ENCODE assay signal across 27 cellular contexts in genomic region chr5:15550502-15551115, GRCh38. TPM values are rescaled to one million over a fixed set of nuclear protein-coding genes. Genes with fewer than 3 reads are reported as not detected.
DNase-seq lines count a peak whose midpoint lies in the region; ATAC-seq, FAIRE-seq and TF ChIP-seq lines count a peak whose summit lies in the region.
"Had no signal": no experiment of that assay in that cellular context is flagged by ENCODE, and none has a peak within 500 bp of the region (broad histone marks: within the 10 kb centered on the region; RNA-seq: fewer than 3 reads in every experiment).

No MANE protein-coding gene starts in this region.

- H3K4me1 Mint-ChIP-seq in GM23338, result peaks cover 71% of the 10 kb centered on the region
- H3K4me1 Mint-ChIP-seq: activated naive CD8-positive, alpha-beta T cell treated with anti-CD3 and anti-CD28 coated beads, Interleukin-2, amount 10 ng/mL, durations not matched to agents 7 days and 5 days; memory B cell; stimulated activated naive B cell treated with anti-CD40 and anti-IgM and Interleukin-4, amounts not matched to agents 10 μg/mL and 1 μg/mL and 100 μg/mL, for 72 hours had no signal

- H3K27me3 ChIP-seq in GM23338 (ENCODE audit: insufficient read depth) (no peaks in the 10 kb centered on the region), bronchial epithelial cell (ENCODE audit: control insufficient read depth, insufficient read depth, low read length) (no peaks in the 10 kb centered on the region), left lung (no peaks in the 10 kb centered on the region)

- TF ChIP-seq CTCF in GM23338 (conservative IDR thresholded peaks at IDR 0.05; ENCODE audit: low read depth in 2 of 2), result no peak
- TF ChIP-seq CTCF in bronchial epithelial cell (IDR thresholded peaks at IDR 0.05; ENCODE audit: insufficient read depth, low read length, severe bottlenecking), result no peak
- no peak for TF ChIP-seq CTCF in fibroblast of mammary gland (conservative IDR thresholded peaks at IDR 0.05; ENCODE audit: control insufficient read depth, insufficient read depth, low read depth, low read length)
- no peak for TF ChIP-seq CTCF in left lung (IDR thresholded peaks at IDR 0.05)

- no peak for FAIRE-seq in bronchial epithelial cell (lab: Jason Lieb, UNC)
- FAIRE-seq: HTR-8/SVneo, kidney had no signal

- H3K27me3 Mint-ChIP-seq in GM23338 (ENCODE audit: insufficient read depth, low read depth, poor library complexity), result peaks cover 9% of the 10 kb centered on the region
- H3K27me3 Mint-ChIP-seq: activated naive CD8-positive, alpha-beta T cell treated with anti-CD3 and anti-CD28 coated beads, Interleukin-2, amount 10 ng/mL, durations not matched to agents 7 days and 5 days; memory B cell; stimulated activated naive B cell treated with anti-CD40 and anti-IgM and Interleukin-4, amounts not matched to agents 10 μg/mL and 1 μg/mL and 100 μg/mL, for 72 hours had no signal

- no peak overlapping the region for H3K27ac Mint-ChIP-seq in GM23338
- H3K27ac Mint-ChIP-seq: activated CD8-positive, alpha-beta T cell treated with anti-CD3 and anti-CD28 coated beads, Interleukin-2, amount 10 ng/mL, durations not matched to agents 7 days and 5 days; activated naive CD8-positive, alpha-beta T cell treated with anti-CD3 and anti-CD28 coated beads, Interleukin-2, amount 10 ng/mL, durations not matched to agents 7 days and 5 days; memory B cell; stimulated activated naive B cell treated with anti-CD40 and anti-IgM and Interleukin-4, amounts not matched to agents 10 μg/mL and 1 μg/mL and 100 μg/mL, for 72 hours; T-helper 1 cell treated with Interleukin-12 subunit alpha and Interleukin-12 subunit beta and Interleukin-4 antibody, amounts not matched to agents 30 μg/mL and 1 μg/mL, for 36 hours had no signal

- H2AFZ ChIP-seq in GM23338, result no peak overlapping the region

- H3K4me2 ChIP-seq in GM23338, result peak overlapping the region; percentile 58

- H3K9me3 Mint-ChIP-seq in GM23338, result peaks cover 31% of the 10 kb centered on the region

- peaks cover 20% of the 10 kb centered on the region for H3K79me2 ChIP-seq in GM23338 (replicated peaks; ENCODE audit: insufficient read depth)

- no peak overlapping the region for H3K4me3 Mint-ChIP-seq in GM23338
- H3K4me3 Mint-ChIP-seq: activated CD8-positive, alpha-beta T cell treated with anti-CD3 and anti-CD28 coated beads, Interleukin-2, amount 10 ng/mL, durations not matched to agents 7 days and 5 days; activated naive CD8-positive, alpha-beta T cell treated with anti-CD3 and anti-CD28 coated beads, Interleukin-2, amount 10 ng/mL, durations not matched to agents 7 days and 5 days; memory B cell; neural crest cell; stimulated activated naive B cell treated with anti-CD40 and anti-IgM and Interleukin-4, amounts not matched to agents 10 μg/mL and 1 μg/mL and 100 μg/mL, for 72 hours; T-helper 1 cell treated with Interleukin-12 subunit alpha and Interleukin-12 subunit beta and Interleukin-4 antibody, amounts not matched to agents 30 μg/mL and 1 μg/mL, for 36 hours had no signal

- peaks cover 37% of the 10 kb centered on the region for H3K36me3 Mint-ChIP-seq in GM23338 (ENCODE audit: low read depth)
- H3K36me3 Mint-ChIP-seq: activated naive CD8-positive, alpha-beta T cell treated with anti-CD3 and anti-CD28 coated beads, Interleukin-2, amount 10 ng/mL, durations not matched to agents 7 days and 5 days; memory B cell; stimulated activated naive B cell treated with anti-CD40 and anti-IgM and Interleukin-4, amounts not matched to agents 10 μg/mL and 1 μg/mL and 100 μg/mL, for 72 hours had no signal

- H4K20me1 ChIP-seq in GM23338 (replicated peaks; ENCODE audit: insufficient read depth), result no peaks in the 10 kb centered on the region

- DNase-seq in GM23338 (ENCODE audit: low spot score) (peak; percentile 48), bronchial epithelial cell (ENCODE audit: low read depth) (peak; percentile 82), fibroblast of mammary gland (ENCODE audit: low read depth) (peak; percentile 53), left lung (no peak), DMS 273 treated with DMSO at 0.1 percent for 48 hours (lab: John Stamatoyannopoulos, UW) (no peak), T-helper 2 cell (no peak), NCI-H226 (no peak)
- DNase-seq: activated CD4-positive, alpha-beta T cell treated with anti-CD3 and anti-CD28 coated beads for 1 hour; activated CD8-positive, alpha-beta T cell treated with anti-CD3 and anti-CD28 coated beads, Interleukin-2, amount 10 ng/mL, durations not matched to agents 7 days and 5 days; activated effector memory CD4-positive, alpha-beta T cell treated with Interleukin-2 at 50 U/mL for 16 hours; activated naive CD8-positive, alpha-beta T cell treated with anti-CD3 and anti-CD28 coated beads, Interleukin-2, amount 10 ng/mL, durations not matched to agents 7 days and 5 days; effector CD8-positive, alpha-beta T cell; HCEC 1CT; KG1; kidney; NCI-H1436; NCI-H82; posterior cingulate gyrus; RPMI8226; stimulated activated CD4-positive, alpha-beta T cell treated with anti-CD3 and anti-CD28 coated beads, Interleukin-15, amount 100 ng/mL, for 24 hours; stimulated activated naive B cell treated with anti-CD40 and anti-IgM and Interleukin-4, amounts not matched to agents 10 μg/mL and 1 μg/mL and 100 μg/mL, for 72 hours had no signal

- no peaks in the 10 kb centered on the region; the same call in 1 of the 2 replicates for H3K36me3 ChIP-seq in GM23338 (ENCODE audit: insufficient read depth)
- H3K36me3 ChIP-seq in bronchial epithelial cell (ENCODE audit: control insufficient read depth, insufficient read depth, low read length), result no peaks in the 10 kb centered on the region
- no peaks in the 10 kb centered on the region for H3K36me3 ChIP-seq in left lung

- H3K9me3 ChIP-seq in left lung, result no peaks in the 10 kb centered on the region

- H3F3A ChIP-seq in GM23338 (replicated peaks; ENCODE audit: low read depth), result peaks cover 6% of the 10 kb centered on the region

- intact Hi-C loops in left lung (cut with DNase I), result no loop called here

- H3K4me3 ChIP-seq in GM23338 (no peak overlapping the region), bronchial epithelial cell (ENCODE audit: low read depth, low read length) (no peak overlapping the region), fibroblast of mammary gland (ENCODE audit: control insufficient read depth, low read depth, low read length) (no peak overlapping the region), left lung (no peak overlapping the region)

- H3K4me1 ChIP-seq in GM23338 (ENCODE audit: insufficient read depth), result peaks cover 55% of the 10 kb centered on the region
- H3K4me1 ChIP-seq in left lung, result no peaks in the 10 kb centered on the region

- H3K9me2 ChIP-seq in GM23338 (ENCODE audit: insufficient read depth), result peaks cover 9% of the 10 kb centered on the region; the same call in 1 of the 2 replicates

- H3K27ac ChIP-seq in GM23338 (ENCODE audit: low read depth) (peak overlapping the region; percentile 84), left lung (no peak overlapping the region)

- no peak for ATAC-seq in GM23338
- ATAC-seq in left lung, result peak; percentile 48
- no peak for ATAC-seq in GM19351 (IDR thresholded peaks at IDR 0.05; ENCODE audit: unreplicated experiment)
- ATAC-seq: activated CD8-positive, alpha-beta T cell treated with anti-CD3 and anti-CD28 coated beads, Interleukin-2, amount 10 ng/mL, durations not matched to agents 7 days and 5 days; stimulated activated naive B cell treated with anti-CD40 and anti-IgM and Interleukin-4, amounts not matched to agents 10 μg/mL and 1 μg/mL and 100 μg/mL, for 72 hours had no signal

TF ChIP-seq in GM23338, 12 proteins besides CTCF, POLR2A, EP300 and RAD21:
- TF ChIP-seq EZH2 (IDR thresholded peaks at IDR 0.05; ENCODE audit: low read depth, unreplicated experiment) (no peak), CREB1 (CRISPR knock-in tag; IDR thresholded peaks at IDR 0.05; ENCODE audit: low read depth) (no peak), ETS1 (IDR thresholded peaks at IDR 0.05) (no peak), NANOG (IDR thresholded peaks at IDR 0.05; ENCODE audit: borderline replicate concordance) (peak; percentile 73)

RNA-seq across cellular contexts. Expression of gene FBXL7, which starts 50.6 kb away (rescaled TPM):
- 15.2 and 15.4 TPM in 2 replicates for total RNA-seq in GM23338 (2014; rRNA removed; shearing (Covaris generic))
- polyA plus RNA-seq in GM23338 (2016; fragmentation: Nextera tagmentation; extraction: Ambion mirVana), result 4.5 and 5.0 TPM in 2 replicates
- total RNA-seq in bronchial epithelial cell, result 0.26 and 0.51 TPM in 2 replicates
- total RNA-seq in left lung, result 10 to 100 TPM; 12.0 to 14.5 TPM
- total RNA-seq: activated CD8-positive, alpha-beta T cell treated with anti-CD3 and anti-CD28 coated beads, Interleukin-2, amount 10 ng/mL, durations not matched to agents 7 days and 5 days; activated naive CD8-positive, alpha-beta T cell treated with anti-CD3 and anti-CD28 coated beads, Interleukin-2, amount 10 ng/mL, durations not matched to agents 7 days and 5 days; G401 had no signal

Comparison
In these comparisons a context has a peak if more than half of its experiments do, and no peak if none do; other contexts are left out.
1. DNase-seq: peak in GM23338 (single experiment), bronchial epithelial cell (single experiment) and fibroblast of mammary gland (single experiment); none in left lung (0 of 2), DMS 273 treated with DMSO at 0.1 percent for 48 hours (single experiment), T-helper 2 cell (0 of 5) and NCI-H226 (single experiment).